Comparison of ENCODE assay signal across 18 cellular contexts in genomic region chr7:6386779-6387178, GRCh38. TPM values are rescaled to one million over a fixed set of nuclear protein-coding genes. Genes with fewer than 3 reads are reported as not detected.
DNase-seq lines count a peak whose midpoint lies in the region; ATAC-seq and TF ChIP-seq lines count a peak whose summit lies in the region.
"Had no signal": no experiment of that assay in that cellular context is flagged by ENCODE, and none has a peak within 500 bp of the region (broad histone marks: within the 10 kb centered on the region; RNA-seq: fewer than 3 reads in every experiment).

No MANE protein-coding gene starts in this region.

- H3K36me3 Mint-ChIP-seq in activated naive CD4-positive, alpha-beta T cell treated with anti-CD3 and anti-CD28 coated beads, Interleukin-2, amount 50 U/mL, for 24 hours, result peaks cover 8% of the 10 kb centered on the region
- H3K36me3 Mint-ChIP-seq in activated CD4-positive, alpha-beta memory T cell treated with anti-CD3 and anti-CD28 coated beads for 36 hours, result peaks cover 23% of the 10 kb centered on the region

- H3K27ac Mint-ChIP-seq in activated naive CD4-positive, alpha-beta T cell treated with anti-CD3 and anti-CD28 coated beads, Interleukin-2, amount 50 U/mL, for 24 hours, result peak overlapping the region; percentile 68
- H3K27ac Mint-ChIP-seq in activated CD4-positive, alpha-beta memory T cell treated with anti-CD3 and anti-CD28 coated beads for 36 hours, result peak overlapping the region; percentile 65

- in situ Hi-C loops in transverse colon (cut with MboI; ENCODE audit: low pct_ligation_motif_present in 1 of 4, low pct_unique_long_range_greater_than_20kb in 1 of 4, low sequenced_read_pairs in 3 of 4), result no loop called here

- DNase-seq in activated naive CD4-positive, alpha-beta T cell treated with anti-CD3 and anti-CD28 coated beads, Interleukin-2, amount 50 U/mL, for 16 hours, result no peak
- no peak for DNase-seq in activated CD4-positive, alpha-beta memory T cell treated with anti-CD3 and anti-CD28 coated beads for 36 hours
- DNase-seq in left lung, result no peak
- no peak for DNase-seq in transverse colon
- DNase-seq in CD1c-positive myeloid dendritic cell (ENCODE audit: extremely low spot score), result no peak
- DNase-seq in posterior vena cava (ENCODE audit: low spot score), result no peak
- DNase-seq: activated CD4-positive, alpha-beta T cell treated with anti-CD3 and anti-CD28 coated beads, Interleukin-2, amount 50 U/mL, for 1 hour; activated effector memory CD4-positive, alpha-beta T cell treated with anti-CD3 and anti-CD28 coated beads, Interleukin-2, amount 50 U/mL, for 16 hours; IMR-90; islet precursor cell; NCI-H1048; NK-92 treated with Interleukin-12 subunit alpha and Interleukin-12 subunit beta, amount 100 ng/mL, for 24 hours; stimulated activated CD4-positive, alpha-beta T cell treated with anti-CD3 and anti-CD28 coated beads, Interleukin-2, amount 100 ng/mL, for 48 hours; uterus had no signal

- TF ChIP-seq EP300 in transverse colon (IDR thresholded peaks at IDR 0.05; ENCODE audit: low read depth), result no peak

- H3K4me3 ChIP-seq in left lung (no peak overlapping the region), transverse colon (no peak overlapping the region)
- H3K4me3 ChIP-seq: cardiac muscle cell, uterus had no signal

- ATAC-seq in left lung, result no peak
- no peak for ATAC-seq in GM19328 (IDR thresholded peaks at IDR 0.05; ENCODE audit: unreplicated experiment)
- ATAC-seq: Right ventricle myocardium inferior had no signal

- peaks cover 0 to 43% of the 10 kb centered on the region in 2 donors for H3K36me3 ChIP-seq in left lung
- peaks cover 0 to 21% (median 7%) of the 10 kb centered on the region in 4 donors for H3K36me3 ChIP-seq in transverse colon
- H3K36me3 ChIP-seq: uterus had no signal

- H3K27me3 Mint-ChIP-seq in activated naive CD4-positive, alpha-beta T cell treated with anti-CD3 and anti-CD28 coated beads, Interleukin-2, amount 50 U/mL, for 24 hours, result no peaks in the 10 kb centered on the region
- no peaks in the 10 kb centered on the region for H3K27me3 Mint-ChIP-seq in activated CD4-positive, alpha-beta memory T cell treated with anti-CD3 and anti-CD28 coated beads for 36 hours

- H3K9me3 ChIP-seq in left lung, result no peaks in the 10 kb centered on the region
- no peaks in the 10 kb centered on the region for H3K9me3 ChIP-seq in transverse colon
- H3K9me3 ChIP-seq: uterus had no signal

- H3K4me1 Mint-ChIP-seq in activated naive CD4-positive, alpha-beta T cell treated with anti-CD3 and anti-CD28 coated beads, Interleukin-2, amount 50 U/mL, for 24 hours, result peaks cover 53% of the 10 kb centered on the region
- peaks cover 62% of the 10 kb centered on the region for H3K4me1 Mint-ChIP-seq in activated CD4-positive, alpha-beta memory T cell treated with anti-CD3 and anti-CD28 coated beads for 36 hours (ENCODE audit: low read depth)

- H3K27me3 ChIP-seq in left lung, result no peaks in the 10 kb centered on the region
- H3K27me3 ChIP-seq in transverse colon, result no peaks in the 10 kb centered on the region
- H3K27me3 ChIP-seq: cardiac muscle cell, uterus had no signal

- POLR2A ChIA-PET in activated CD4-positive, alpha-beta memory T cell treated with anti-CD3 and anti-CD28 coated beads for 36 hours (lab: Charles Lee), result no interaction called here

- intact Hi-C loops in activated CD4-positive, alpha-beta memory T cell treated with anti-CD3 and anti-CD28 coated beads for 36 hours (cut with micrococcal nuclease), result no loop called here
- intact Hi-C loops in left lung (cut with DNase I) (no loop called here), transverse colon (cut with DNase I; ENCODE audit: low total_unique reads) (no loop called here), posterior vena cava (cut with DNase I) (no loop called here)

- 81 to 84% methylated on average over 3 of the region's 3 CpGs for WGBS in transverse colon (ENCODE audit: low coverage in 1 of 2), 2 donors

- H3K4me1 ChIP-seq in left lung (peaks cover 39 to 98% of the 10 kb centered on the region in 2 donors), transverse colon (peaks cover 19 to 80% (median 57%) of the 10 kb centered on the region in 4 donors)

- no peaks in the 10 kb centered on the region for H3K9me3 Mint-ChIP-seq in activated naive CD4-positive, alpha-beta T cell treated with anti-CD3 and anti-CD28 coated beads, Interleukin-2, amount 50 U/mL, for 24 hours
- no peaks in the 10 kb centered on the region for H3K9me3 Mint-ChIP-seq in activated CD4-positive, alpha-beta memory T cell treated with anti-CD3 and anti-CD28 coated beads for 36 hours

- TF ChIP-seq CTCF in left lung (IDR thresholded peaks at IDR 0.05) (no peak), transverse colon (IDR thresholded peaks at IDR 0.05) (no peak)

- CTCF ChIA-PET in activated CD4-positive, alpha-beta memory T cell treated with anti-CD3 and anti-CD28 coated beads for 36 hours (lab: Charles Lee), result interaction anchor here (1.1 kb wide), 1 partner anchor 9 kb away, joined by 3 read pairs; no protein-coding TSS in a partner anchor

- H3K27ac ChIP-seq in left lung, result peak overlapping the region; percentile 41 to 79
- H3K27ac ChIP-seq in transverse colon, result peak overlapping the region in 3 of 4 donors; percentile 82 to 98 (median 86)

- TF ChIP-seq POLR2A in transverse colon (IDR thresholded peaks at IDR 0.05), result no peak

- H3K4me3 Mint-ChIP-seq in activated naive CD4-positive, alpha-beta T cell treated with anti-CD3 and anti-CD28 coated beads, Interleukin-2, amount 50 U/mL, for 24 hours, result no peak overlapping the region
- no peak overlapping the region for H3K4me3 Mint-ChIP-seq in activated CD4-positive, alpha-beta memory T cell treated with anti-CD3 and anti-CD28 coated beads for 36 hours

RNA-seq across cellular contexts. Expression of gene RAC1, which starts 12.5 kb away (rescaled TPM):
- 100 to 1,000 TPM; 188 to 196 TPM for total RNA-seq in activated CD4-positive, alpha-beta memory T cell treated with anti-CD3 and anti-CD28 coated beads for 36 hours
- total RNA-seq in left lung, result 100 to 1,000 TPM; 263 to 303 TPM
- 100 to 1,000 TPM; 102 to 196 (median 164) TPM for total RNA-seq in transverse colon
- total RNA-seq in posterior vena cava, result 100 to 1,000 TPM; 198 to 227 TPM

RNA-seq across cellular contexts. Expression of gene FAM220A, which starts 38.0 kb away (rescaled TPM):
- 10 to 100 TPM in 1 of 2 experiments, 1 to 10 TPM in 1; 9.5 to 13.2 TPM for total RNA-seq in activated CD4-positive, alpha-beta memory T cell treated with anti-CD3 and anti-CD28 coated beads for 36 hours
- total RNA-seq in left lung, result 10 to 100 TPM; 14.2 to 14.9 TPM
- total RNA-seq in transverse colon, result 10 to 100 TPM; 13.4 to 50.7 (median 15.0) TPM
- 10 to 100 TPM; 13.2 to 16.0 TPM for total RNA-seq in posterior vena cava
